In the genomic region with DNA sequence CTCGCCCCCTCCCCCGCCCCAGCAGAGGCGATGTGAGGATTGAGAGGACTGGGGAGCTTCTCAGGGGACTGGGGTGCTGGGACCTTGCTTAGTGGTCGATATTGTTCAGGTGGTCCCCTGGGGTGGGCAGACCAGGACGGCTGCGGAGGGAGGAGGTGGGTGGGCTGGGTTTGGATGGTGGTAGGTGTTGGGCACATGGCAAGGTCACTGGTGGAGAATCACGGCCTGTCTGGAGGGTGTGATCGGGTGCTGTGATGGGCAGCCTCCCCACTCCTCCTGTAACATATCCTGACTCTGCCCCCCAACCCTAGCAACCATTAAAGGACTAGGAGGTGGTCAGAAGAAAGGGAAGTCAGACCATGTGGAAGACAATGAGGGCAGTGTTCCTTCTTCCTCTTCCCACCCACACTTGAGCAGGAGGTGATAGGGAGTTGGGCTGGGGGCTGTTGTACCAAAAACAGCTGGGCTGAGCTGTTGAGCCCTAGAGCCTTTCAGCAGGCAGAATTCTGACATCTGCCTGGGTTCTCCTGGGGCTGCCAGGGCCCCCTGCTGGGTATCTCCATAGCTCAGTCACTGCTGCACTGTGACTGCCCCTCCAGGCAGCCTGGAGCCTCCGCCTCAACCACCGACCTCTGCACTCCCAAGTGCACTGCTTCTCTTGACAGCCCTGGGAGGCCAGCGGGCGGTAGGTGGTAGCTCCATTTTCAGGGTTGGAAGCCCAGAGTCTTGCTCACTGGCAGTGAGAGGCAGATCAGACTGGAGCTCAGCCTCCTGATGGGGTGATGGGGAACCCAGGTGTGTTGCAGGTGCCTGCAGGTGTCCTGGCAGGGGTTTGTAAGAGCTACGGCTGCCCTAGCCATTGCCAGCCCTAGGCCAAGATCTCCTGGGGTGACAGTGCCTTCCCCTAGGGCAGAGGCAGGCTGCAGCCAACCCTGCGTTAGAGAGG, we compare ENCODE assay signal across 11 cellular contexts. TPM values are rescaled to one million over a fixed set of nuclear protein-coding genes. Genes with fewer than 3 reads are reported as not detected.
A peak's percentile ranks its signal among the peaks of the same experiment; 100 is the strongest.
DNase-seq lines count a peak whose midpoint lies in the region; ATAC-seq and TF ChIP-seq lines count a peak whose summit lies in the region.
"Had no signal": no experiment of that assay in that cellular context is flagged by ENCODE, and none has a peak within 500 bp of the region (broad histone marks: within the 10 kb centered on the region; RNA-seq: fewer than 3 reads in every experiment).

No MANE protein-coding gene starts in this region.

- ATAC-seq in left lobe of liver = peak; percentile 8

- DNase-seq in CMK (ENCODE audit: low read depth) = peak; percentile 78
- DNase-seq in OCI-M2 (lab: John Stamatoyannopoulos, UW; ENCODE audit: unreplicated experiment) = peak; percentile 66
- DNase-seq in left lobe of liver (ENCODE audit: low spot score) = peak; percentile 44
- DNase-seq in ureter (ENCODE audit: low spot score) = no peak
- no peak for DNase-seq in hepatic stellate cell (ENCODE audit: low spot score)
- DNase-seq in GF-D8 (lab: John Stamatoyannopoulos, UW) = no peak
- no peak for DNase-seq in NCI-H1417 treated with DMSO at 0.1 percent for 48 hours (lab: John Stamatoyannopoulos, UW)
- DNase-seq: activated naive CD4-positive, alpha-beta T cell treated with anti-CD3 and anti-CD28 coated beads, Interleukin-2, amount 10 ng/mL, durations not matched to agents 7 days and 5 days; NCI-H526 treated with DMSO at 0.1 percent for 48 hours had no signal

- 0 out of 3 replicates have a peak, but pooled peaks have one; percentile 23 for TF ChIP-seq CTCF in GM12872 (IDR thresholded peaks at IDR 0.05; ENCODE audit: insufficient read depth, low read depth, low read length)

RNA-seq across cellular contexts. Expression of a gene that starts 15.3 kb away (rescaled TPM):
- total RNA-seq in left lobe of liver (3.0 TPM), ureter (9.0 TPM)

RNA-seq across cellular contexts. Expression of a gene that starts 36.1 kb away (rescaled TPM):
- 22.2 TPM for total RNA-seq in left lobe of liver
- 32.1 TPM for total RNA-seq in ureter

RNA-seq across cellular contexts. Expression of a gene that starts 49.6 kb away (rescaled TPM):
- total RNA-seq in left lobe of liver (not detected), ureter (not detected)
- total RNA-seq: omental fat pad had no signal

Comparison
In these comparisons a context has a peak if more than half of its experiments do, and no peak if none do; other contexts are left out.
1. DNase-seq: peak in CMK (single experiment), OCI-M2 (single experiment) and left lobe of liver (single experiment); none in ureter (single experiment), hepatic stellate cell (single experiment), GF-D8 (single experiment) and NCI-H1417 treated with DMSO at 0.1 percent for 48 hours (single experiment).